10 cellular contexts compared by ENCODE assay signal in genomic region chr5:72508241-72509170, GRCh38. TPM values are rescaled to one million over a fixed set of nuclear protein-coding genes. Genes with fewer than 3 reads are reported as not detected.
DNase-seq lines count a peak whose midpoint lies in the region; ATAC-seq, FAIRE-seq and TF ChIP-seq lines count a peak whose summit lies in the region.
"Had no signal": no experiment of that assay in that cellular context is flagged by ENCODE, and none has a peak within 500 bp of the region (broad histone marks: within the 10 kb centered on the region; RNA-seq: fewer than 3 reads in every experiment).

No MANE protein-coding gene starts in this region.

- TF ChIP-seq POLR2A in endothelial cell of umbilical vein (IDR thresholded peaks at IDR 0.05; ENCODE audit: low read depth, low read length): no peak

- H3K4me1 Mint-ChIP-seq in CD14-positive monocyte (peaks cover 67% of the 10 kb centered on the region), type B pancreatic cell (ENCODE audit: unreplicated experiment) (peaks cover 28% of the 10 kb centered on the region)
- H3K4me1 Mint-ChIP-seq: CD4-positive, CD25-positive, alpha-beta regulatory T cell had no signal

- ATAC-seq in GM21381 (IDR thresholded peaks at IDR 0.05; ENCODE audit: unreplicated experiment) (peak; percentile 91), HG03442 (IDR thresholded peaks at IDR 0.05; ENCODE audit: unreplicated experiment) (peak; percentile 72)

- H3K4me3 Mint-ChIP-seq in CD14-positive monocyte (peak overlapping the region in 1 of 2 donors; percentile 57), type B pancreatic cell (no peak overlapping the region)
- H3K4me3 Mint-ChIP-seq: CD4-positive, CD25-positive, alpha-beta regulatory T cell; neural crest cell had no signal

- H3K4me1 ChIP-seq in endothelial cell of umbilical vein (ENCODE audit: control insufficient read depth, extremely low read depth, insufficient read depth, low read length): peaks cover 61% of the 10 kb centered on the region
- H3K4me1 ChIP-seq in colonic mucosa: no peaks in the 10 kb centered on the region

- no peaks in the 10 kb centered on the region for H3K79me2 ChIP-seq in endothelial cell of umbilical vein (ENCODE audit: control insufficient read depth, insufficient read depth, low read length)

- no TSS peak for BruUV-seq in endothelial cell of umbilical vein (replicated peaks; lab: Mats Ljungman, UMichigan)

- no peaks in the 10 kb centered on the region for H3K9me3 Mint-ChIP-seq in CD14-positive monocyte
- no peaks in the 10 kb centered on the region for H3K9me3 Mint-ChIP-seq in type B pancreatic cell
- H3K9me3 Mint-ChIP-seq: CD4-positive, CD25-positive, alpha-beta regulatory T cell had no signal

- intact Hi-C loops in CD14-positive monocyte (cut with micrococcal nuclease) (loop anchor here in 1 of 2 donors (5.0 kb wide), 1 partner anchor 136 kb away; no protein-coding TSS in a partner anchor), endothelial cell of umbilical vein (cut with micrococcal nuclease) (loop anchor here (5.0 kb wide), 2 partner anchors 41 to 121 kb away; no protein-coding TSS in a partner anchor), colonic mucosa (cut with DNase I) (no loop called here)

- H3K27ac Mint-ChIP-seq in CD14-positive monocyte (peak overlapping the region in 6 of 7 donors; percentile 11 to 79 (median 45)), type B pancreatic cell (no peak overlapping the region)

- no peak for TF ChIP-seq CTCF in CD14-positive monocyte (IDR thresholded peaks at IDR 0.05)
- peak in 1 of 2 donors; percentile 18 for TF ChIP-seq CTCF in endothelial cell of umbilical vein (IDR thresholded peaks at IDR 0.05; ENCODE audit: extremely low read depth in 1 of 2, insufficient read depth in 1 of 2, low read depth in 1 of 2, low read length in 2 of 2)
- no peak for TF ChIP-seq CTCF in type B pancreatic cell (conservative IDR thresholded peaks at IDR 0.05)
- TF ChIP-seq CTCF in colonic mucosa (IDR thresholded peaks at IDR 0.05): no peak

- H2AFZ ChIP-seq in endothelial cell of umbilical vein (ENCODE audit: low read depth, low read length): peak overlapping the region; percentile 87

- peaks cover 0 to 1% (median 0%) of the 10 kb centered on the region in 3 donors for H3K27me3 Mint-ChIP-seq in CD14-positive monocyte (ENCODE audit: low read depth in 3 of 3)
- H3K27me3 Mint-ChIP-seq in type B pancreatic cell: no peaks in the 10 kb centered on the region

- H3K36me3 Mint-ChIP-seq in CD14-positive monocyte (no peaks in the 10 kb centered on the region), type B pancreatic cell (no peaks in the 10 kb centered on the region)
- H3K36me3 Mint-ChIP-seq: CD4-positive, CD25-positive, alpha-beta regulatory T cell had no signal

- peak overlapping the region; percentile 11 for H3K4me2 ChIP-seq in endothelial cell of umbilical vein (ENCODE audit: insufficient read depth, low read length)

- H3K27me3 ChIP-seq in endothelial cell of umbilical vein (ENCODE audit: control insufficient read depth in 2 of 2, insufficient read depth in 2 of 2, low read length in 2 of 2) (no peaks in the 10 kb centered on the region), colonic mucosa (no peaks in the 10 kb centered on the region)

- dilution Hi-C loops in endothelial cell of umbilical vein (cut with MboI; ENCODE audit: extremely low pct_ligation_motif_present, low sequenced_read_pairs): no loop called here

- H3K36me3 ChIP-seq in endothelial cell of umbilical vein (ENCODE audit: control insufficient read depth in 2 of 2, extremely low read depth in 1 of 2, insufficient read depth in 2 of 2, low read length in 2 of 2): no peaks in the 10 kb centered on the region
- H3K36me3 ChIP-seq in colonic mucosa: no peaks in the 10 kb centered on the region

- no peak for FAIRE-seq in endothelial cell of umbilical vein (lab: Jason Lieb, UNC)
- no peak for FAIRE-seq in HTR-8/SVneo (lab: Jason Lieb, UNC)

- CTCF ChIA-PET in endothelial cell of umbilical vein (lab: Charles Lee): interaction anchor here (1.0 to 3.9 kb wide), 4 partner anchors 15 to 153 kb away, joined by 4 to 19 read pairs (median 6); no protein-coding TSS in a partner anchor

- H3K9ac ChIP-seq in endothelial cell of umbilical vein (replicated peaks; ENCODE audit: extremely low read depth, insufficient read depth, low read length) (no peak overlapping the region), colonic mucosa (ENCODE audit: low read depth in 2 of 2, low read length in 2 of 2) (no peak overlapping the region)

- H3K27ac ChIP-seq in endothelial cell of umbilical vein (ENCODE audit: insufficient read depth, low read depth, low read length): peak overlapping the region; percentile 6
- H3K27ac ChIP-seq in colonic mucosa: no peak overlapping the region

- no peaks in the 10 kb centered on the region for H3K9me1 ChIP-seq in endothelial cell of umbilical vein (replicated peaks; ENCODE audit: control insufficient read depth, extremely low read depth, insufficient read depth, low read length)

- no peaks in the 10 kb centered on the region for H4K20me1 ChIP-seq in endothelial cell of umbilical vein (replicated peaks; ENCODE audit: control insufficient read depth, extremely low read depth, insufficient read depth, low read length)

- POLR2A ChIA-PET in endothelial cell of umbilical vein (lab: Charles Lee): no interaction called here

- no peak for DNase-seq in CD14-positive monocyte (ENCODE audit: low spot score)
- no peak for DNase-seq in endothelial cell of umbilical vein (ENCODE audit: low read depth, low spot score)
- no peak for DNase-seq in SW480 (ENCODE audit: low spot score)
- DNase-seq in type B pancreatic cell (ENCODE audit: extremely low spot score, unreplicated experiment): no peak
- DNase-seq in colonic mucosa: no peak
- no peak for DNase-seq in HTR-8/SVneo (ENCODE audit: insufficient read length, low spot score)
- DNase-seq: CD4-positive, CD25-positive, alpha-beta regulatory T cell had no signal

- H3K9me3 ChIP-seq in endothelial cell of umbilical vein (replicated peaks; ENCODE audit: control insufficient read depth, insufficient read depth, low read length) (no peaks in the 10 kb centered on the region), colonic mucosa (no peaks in the 10 kb centered on the region)

- H3K4me3 ChIP-seq in endothelial cell of umbilical vein (replicated peaks in 1 of 3; ENCODE audit: insufficient read depth in 1 of 3, low read depth in 1 of 3, low read length in 3 of 3): no peak overlapping the region
- no peak overlapping the region for H3K4me3 ChIP-seq in colonic mucosa

TF ChIP-seq in endothelial cell of umbilical vein, 7 proteins besides CTCF, POLR2A, EP300 and RAD21:
- TF ChIP-seq JUN (IDR thresholded peaks at IDR 0.05; ENCODE audit: borderline replicate concordance, insufficient read depth, insufficient read length, low read depth) (no peak), EZH2 (IDR thresholded peaks at IDR 0.05; ENCODE audit: borderline replicate concordance, low read depth, low read length, severe bottlenecking) (no peak), POLR2AphosphoS5 (IDR thresholded peaks at IDR 0.05; ENCODE audit: insufficient read depth, low read depth, low read length) (no peak), MYC (IDR thresholded peaks at IDR 0.05; ENCODE audit: low read depth, low read length) (no peak), GATA2 (IDR thresholded peaks at IDR 0.05; ENCODE audit: insufficient read depth, insufficient read length, low read depth, low read length) (no peak)

RNA-seq across cellular contexts. Expression of gene ZNF366, which starts 1.3 kb away (rescaled TPM):
- polyA plus RNA-seq in CD14-positive monocyte (under 1 TPM; 0.05 to 0.76 TPM), endothelial cell of umbilical vein (1.2 and 1.3 TPM in 2 replicates)
- total RNA-seq in endothelial cell of umbilical vein (4.1 and 4.6 TPM in 2 replicates), type B pancreatic cell (ENCODE audit: low replicate concordance) (not detected in 2 replicates), colonic mucosa (under 1 TPM; 0.45 to 0.47 TPM)
- 0.75 and 0.78 TPM in 2 replicates for polyA plus RNA-seq in endothelial cell of umbilical vein (2011; cell fraction: cytosol; rRNA removed)
- polyA plus RNA-seq in endothelial cell of umbilical vein (2011; cell fraction: nucleus; rRNA removed): 0.72 and 1.2 TPM in 2 replicates
- polyA plus RNA-seq in endothelial cell of umbilical vein (2012): 0.11 and 0.33 TPM in 2 replicates
- 3.2 and 3.4 TPM in 2 replicates for polyA minus RNA-seq in endothelial cell of umbilical vein
- not detected for polyA minus RNA-seq in endothelial cell of umbilical vein (2011; cell fraction: cytosol; rRNA and poly(A)+ RNA removed)
- polyA minus RNA-seq in endothelial cell of umbilical vein (2011; cell fraction: nucleus; rRNA and poly(A)+ RNA removed): 0.96 and 1.6 TPM in 2 replicates
- total RNA-seq: CD4-positive, CD25-positive, alpha-beta regulatory T cell; neural crest cell had no signal
- polyA plus RNA-seq: CD4-positive, CD25-positive, alpha-beta regulatory T cell had no signal
